In the genomic region with DNA sequence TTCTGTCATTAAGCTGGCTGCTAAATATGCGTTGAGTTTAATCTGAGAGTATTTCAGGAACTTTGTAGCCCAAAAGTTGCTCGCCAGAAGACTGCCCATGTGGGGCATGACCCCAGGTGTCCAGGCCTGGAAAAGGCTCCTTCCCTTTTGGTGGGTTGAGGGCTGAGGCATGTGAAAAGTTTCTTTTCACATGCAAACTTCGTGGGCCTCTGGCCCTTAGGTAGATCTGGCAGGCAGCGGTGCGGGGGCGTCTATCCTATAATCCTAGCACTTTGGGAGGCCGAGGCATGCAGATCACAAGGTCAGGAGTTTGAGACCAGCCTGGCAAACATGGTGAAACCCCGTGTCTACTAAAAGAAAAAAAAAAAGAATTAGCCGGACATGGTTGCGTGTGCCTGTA, we compare ENCODE assay signal across 24 cellular contexts. TPM values are rescaled to one million over a fixed set of nuclear protein-coding genes. Genes with fewer than 3 reads are reported as not detected.
DNase-seq lines count a peak whose midpoint lies in the region; ATAC-seq and TF ChIP-seq lines count a peak whose summit lies in the region.
"Had no signal": no experiment of that assay in that cellular context is flagged by ENCODE, and none has a peak within 500 bp of the region (broad histone marks: within the 10 kb centered on the region; RNA-seq: fewer than 3 reads in every experiment).

No MANE protein-coding gene starts in this region.

- H3K27me3 ChIP-seq in HUES48 (ENCODE audit: control insufficient read depth, insufficient read depth, low read length) = no peaks in the 10 kb centered on the region
- no peaks in the 10 kb centered on the region for H3K27me3 ChIP-seq in sigmoid colon
- H3K27me3 ChIP-seq in esophagus muscularis mucosa = no peaks in the 10 kb centered on the region

- no peaks in the 10 kb centered on the region for H3K4me1 Mint-ChIP-seq in chondrocyte (ENCODE audit: low read depth)
- H3K4me1 Mint-ChIP-seq: B cell, CD14-positive monocyte had no signal

- no peak for TF ChIP-seq CTCF in chondrocyte (IDR thresholded peaks at IDR 0.05)
- no peak for TF ChIP-seq CTCF in sigmoid colon (IDR thresholded peaks at IDR 0.05)
- TF ChIP-seq CTCF in esophagus muscularis mucosa (IDR thresholded peaks at IDR 0.05) = no peak

- 86 to 89% methylated on average over 10 of the region's 10 CpGs for WGBS in sigmoid colon, 2 donors
- WGBS in esophagus muscularis mucosa = 75% methylated on average over 10 of the region's 10 CpGs

- no peaks in the 10 kb centered on the region for H3K9me3 Mint-ChIP-seq in chondrocyte (ENCODE audit: low read depth)
- H3K9me3 Mint-ChIP-seq: CD14-positive monocyte, H9, HFFc6 had no signal

- TF ChIP-seq POLR2A in sigmoid colon (IDR thresholded peaks at IDR 0.05) (no peak), esophagus muscularis mucosa (IDR thresholded peaks at IDR 0.05; ENCODE audit: low read depth) (no peak)

- peak overlapping the region; percentile 52 for H3K27ac ChIP-seq in HUES48 (ENCODE audit: low read depth, low read length)
- H3K27ac ChIP-seq in sigmoid colon = no peak overlapping the region
- H3K27ac ChIP-seq in esophagus muscularis mucosa (replicated peaks in 1 of 4) = no peak overlapping the region
- H3K27ac ChIP-seq: A549, HL-60, PC-9 had no signal

- H3K4me3 ChIP-seq in HUES48 (ENCODE audit: low read depth, low read length) = no peak overlapping the region
- no peak overlapping the region for H3K4me3 ChIP-seq in sigmoid colon
- no peak overlapping the region for H3K4me3 ChIP-seq in esophagus muscularis mucosa
- H3K4me3 ChIP-seq: A549, PC-9 had no signal

- peak; percentile 19 for DNase-seq in activated effector memory CD4-positive, alpha-beta T cell treated with anti-CD3 and anti-CD28 coated beads, Interleukin-2, amount 50 U/mL, for 16 hours
- no peak for DNase-seq in activated effector memory CD4-positive, alpha-beta T cell treated with Interleukin-2 at 50 U/mL for 16 hours
- DNase-seq in chondrocyte (ENCODE audit: low spot score) (peak; percentile 33), sigmoid colon (peak; percentile 38), esophagus muscularis mucosa (ENCODE audit: extremely low spot score) (no peak), superior temporal gyrus (ENCODE audit: extremely low spot score) (no peak)
- DNase-seq: DMS53, EL, H9, HFFc6, KG1, NCI-H1092, NCI-H1436, NCI-H187 treated with DMSO at 0.1 percent for 48 hours, NCI-H69, PC-9, RPMI8226, SHP77 had no signal

- H3K4me1 ChIP-seq in HUES48 (ENCODE audit: control insufficient read depth, insufficient read depth, low read length) (0 out of 2 replicates have a peak, but pooled peaks cover 8% of the 10 kb centered on the region), sigmoid colon (no peaks in the 10 kb centered on the region), esophagus muscularis mucosa (no peaks in the 10 kb centered on the region)
- H3K4me1 ChIP-seq: A549 had no signal

- no peak overlapping the region for H3K4me3 Mint-ChIP-seq in chondrocyte (ENCODE audit: unreplicated experiment)
- H3K4me3 Mint-ChIP-seq: B cell, CD14-positive monocyte, HFFc6 had no signal

- TF ChIP-seq EP300 in sigmoid colon (IDR thresholded peaks at IDR 0.05) (no peak), esophagus muscularis mucosa (IDR thresholded peaks at IDR 0.05) (no peak)

- intact Hi-C loops in sigmoid colon (cut with DNase I) (no loop called here), esophagus muscularis mucosa (cut with DNase I) (no loop called here)

- H3K9ac ChIP-seq in HUES48 (ENCODE audit: low read depth, low read length) = no peak overlapping the region

- H3K27ac Mint-ChIP-seq in chondrocyte (ENCODE audit: unreplicated experiment) = no peak overlapping the region
- H3K27ac Mint-ChIP-seq: B cell, HFFc6 had no signal

- no peaks in the 10 kb centered on the region for H3K27me3 Mint-ChIP-seq in chondrocyte (ENCODE audit: low read depth)
- H3K27me3 Mint-ChIP-seq: B cell had no signal

- H3K36me3 Mint-ChIP-seq in chondrocyte (ENCODE audit: low read depth) = peaks cover 62% of the 10 kb centered on the region

- ATAC-seq in HG02610 (IDR thresholded peaks at IDR 0.05; ENCODE audit: unreplicated experiment) = no peak
- ATAC-seq: A549 had no signal

- H3K9me3 ChIP-seq in HUES48 (ENCODE audit: control insufficient read depth, insufficient read depth, low read length) (no peaks in the 10 kb centered on the region), sigmoid colon (no peaks in the 10 kb centered on the region), esophagus muscularis mucosa (no peaks in the 10 kb centered on the region)
- H3K9me3 ChIP-seq: A549 had no signal

- H3K36me3 ChIP-seq in HUES48 (ENCODE audit: control insufficient read depth, insufficient read depth, low read length) (peaks cover 91% of the 10 kb centered on the region), sigmoid colon (peaks cover 25 to 100% (median 80%) of the 10 kb centered on the region in 4 donors), esophagus muscularis mucosa (peaks cover 67 to 100% (median 98%) of the 10 kb centered on the region in 4 donors)

RNA-seq across cellular contexts. Expression of a gene that starts 39.8 kb away (rescaled TPM):
- total RNA-seq in chondrocyte (22.8 to 32.5 TPM (median 27.0 TPM) in 3 replicates), sigmoid colon (10 to 100 TPM in 3 of 4 donors, 1 to 10 TPM in 1; 9.5 to 23.5 (median 16.7) TPM), esophagus muscularis mucosa (10 to 100 TPM in 3 of 4 donors, 1 to 10 TPM in 1; 9.1 to 14.7 (median 13.0) TPM)
- 10 to 100 TPM; 14.1 to 18.6 (median 17.4) TPM for polyA plus RNA-seq in sigmoid colon

Comparison
In these comparisons a context has a peak if more than half of its experiments do, and no peak if none do; other contexts are left out.
1. DNase-seq: peak in activated effector memory CD4-positive, alpha-beta T cell treated with anti-CD3 and anti-CD28 coated beads, Interleukin-2, amount 50 U/mL, for 16 hours (single experiment), chondrocyte (single experiment) and sigmoid colon (single experiment); none in activated effector memory CD4-positive, alpha-beta T cell treated with Interleukin-2 at 50 U/mL for 16 hours (single experiment), esophagus muscularis mucosa (single experiment) and superior temporal gyrus (single experiment).